Comparison of ENCODE assay signal across 18 cellular contexts in genomic region chr6:97009781-97010492, GRCh38.
DNase-seq lines count a peak whose midpoint lies in the region; ATAC-seq and TF ChIP-seq lines count a peak whose summit lies in the region.
"Had no signal": no experiment of that assay in that cellular context is flagged by ENCODE, and none has a peak within 500 bp of the region (broad histone marks: within the 10 kb centered on the region; RNA-seq: fewer than 3 reads in every experiment).

No MANE protein-coding gene starts in this region.

- no peaks in the 10 kb centered on the region for H3K79me2 ChIP-seq in osteoblast (ENCODE audit: insufficient read depth, low read length)

- no peaks in the 10 kb centered on the region for H3K36me3 ChIP-seq in osteoblast (ENCODE audit: insufficient read depth, low read length)
- H3K36me3 ChIP-seq: BLaER1, SJSA1 had no signal

- TF ChIP-seq CTCF in osteoblast (IDR thresholded peaks at IDR 0.05; ENCODE audit: extremely low read depth, low read depth, low read length) = no peak

- H3K27me3 ChIP-seq in osteoblast (ENCODE audit: insufficient read depth, low read length) = no peaks in the 10 kb centered on the region
- H3K27me3 ChIP-seq: BLaER1 had no signal

- no peaks in the 10 kb centered on the region for H3K4me1 ChIP-seq in osteoblast (ENCODE audit: insufficient read depth, low read length)
- H3K4me1 ChIP-seq: BLaER1, SJSA1 had no signal

- H4K20me1 ChIP-seq in osteoblast (ENCODE audit: insufficient read depth, low read length) = no peaks in the 10 kb centered on the region
- H4K20me1 ChIP-seq: BLaER1 had no signal

- ATAC-seq in HG03175 (IDR thresholded peaks at IDR 0.05; ENCODE audit: unreplicated experiment) = no peak
- ATAC-seq: PC-3 had no signal

- H3K9me3 ChIP-seq in osteoblast (ENCODE audit: low read depth, low read length) = no peaks in the 10 kb centered on the region
- H3K9me3 ChIP-seq: BLaER1, SJSA1 had no signal

- no peak overlapping the region for H3K4me3 ChIP-seq in osteoblast (ENCODE audit: insufficient read depth, low read length)
- H3K4me3 ChIP-seq: BLaER1, SJSA1 had no signal

- H3K4me2 ChIP-seq in osteoblast (ENCODE audit: insufficient read depth, low read length) = no peak overlapping the region
- H3K4me2 ChIP-seq: BLaER1 had no signal

- DNase-seq in C1 segment of cervical spinal cord (lab: John Stamatoyannopoulos, UW) (peak in 9 of 14 donors; percentile 7 to 53 (median 26)), anterior cingulate cortex (lab: John Stamatoyannopoulos, UW) (peak in 33 of 58 donors; percentile 17 to 90 (median 51)), hippocampal formation (lab: John Stamatoyannopoulos, UW) (peak; percentile 51 to 92), pons (ENCODE audit: low spot score) (peak; percentile 98), NCI-H1694 treated with DMSO at 0.1 percent for 48 hours (lab: John Stamatoyannopoulos, UW) (no peak), osteoblast (ENCODE audit: insufficient read length, low spot score, missing footprints) (no peak)
- DNase-seq in NK-92 treated with Interleukin-12 subunit alpha and Interleukin-12 subunit beta, amount 100 ng/mL, for 24 hours (lab: John Stamatoyannopoulos, UW) = no peak
- DNase-seq: H9, MV-4-11, NCI-H1417 treated with DMSO at 0.1 percent for 48 hours, NCI-H2029, NCI-H2171, NCI-H510A, NCI-H774, PC-3 had no signal

- no peak overlapping the region for H2AFZ ChIP-seq in osteoblast (ENCODE audit: low read length)

- H3K27ac ChIP-seq in osteoblast (ENCODE audit: low read depth, low read length) = no peak overlapping the region
- H3K27ac ChIP-seq: BLaER1, SJSA1 had no signal

Comparison
In these comparisons a context has a peak if more than half of its experiments do, and no peak if none do; other contexts are left out.
1. DNase-seq: peak in C1 segment of cervical spinal cord (9 of 14), anterior cingulate cortex (33 of 58), hippocampal formation (2 of 2) and pons (single experiment); none in NCI-H1694 treated with DMSO at 0.1 percent for 48 hours (single experiment), osteoblast (single experiment) and NK-92 treated with Interleukin-12 subunit alpha and Interleukin-12 subunit beta, amount 100 ng/mL, for 24 hours (single experiment).